10 cellular contexts compared by ENCODE assay signal in genomic region chr20:10551732-10552724, GRCh38.
DNase-seq lines count a peak whose midpoint lies in the region; ATAC-seq and TF ChIP-seq lines count a peak whose summit lies in the region.
"Had no signal": no experiment of that assay in that cellular context is flagged by ENCODE, and none has a peak within 500 bp of the region (broad histone marks: within the 10 kb centered on the region; RNA-seq: fewer than 3 reads in every experiment).

No MANE protein-coding gene starts in this region.

- H3K9me3 ChIP-seq in DND-41 (ENCODE audit: insufficient read depth, low read length, severe bottlenecking) (no peaks in the 10 kb centered on the region), HUES6 (ENCODE audit: control insufficient read depth, insufficient read depth, low read depth, low read length) (no peaks in the 10 kb centered on the region), iPS-20b (ENCODE audit: insufficient read depth, low read depth, low read length) (no peaks in the 10 kb centered on the region)

- no peaks in the 10 kb centered on the region for H3K9me3 Mint-ChIP-seq in endothelial cell (ENCODE audit: unreplicated experiment)

- H2AFZ ChIP-seq in DND-41 (ENCODE audit: low read depth, low read length) = no peak overlapping the region

- peaks cover 4% of the 10 kb centered on the region for H3K27me3 Mint-ChIP-seq in endothelial cell (ENCODE audit: unreplicated experiment)

- DNase-seq in DND-41 (peak; percentile 25), NCI-H510A treated with DMSO at 0.1 percent for 48 hours (lab: John Stamatoyannopoulos, UW) (no peak), endothelial cell (ENCODE audit: low spot score) (no peak), DMS 273 treated with DMSO at 0.1 percent for 48 hours (lab: John Stamatoyannopoulos, UW) (no peak)
- no peak for DNase-seq in effector CD8-positive, alpha-beta T cell (lab: John Stamatoyannopoulos, UW)
- DNase-seq: NCI-H1105 treated with DMSO at 0.1 percent for 48 hours had no signal

- H3K36me3 ChIP-seq in DND-41 (ENCODE audit: insufficient read depth, low read length) = peaks cover 5% of the 10 kb centered on the region; the same call in 1 of the 2 replicates
- H3K36me3 ChIP-seq in HUES6 (ENCODE audit: control insufficient read depth, insufficient read depth, low read length) = no peaks in the 10 kb centered on the region
- H3K36me3 ChIP-seq in iPS-20b (ENCODE audit: insufficient read depth, low read depth, low read length) = no peaks in the 10 kb centered on the region

- H3K9ac ChIP-seq in DND-41 (ENCODE audit: low read depth, low read length) = no peak overlapping the region
- H3K9ac ChIP-seq in HUES6 (ENCODE audit: low read length) = no peak overlapping the region
- H3K9ac ChIP-seq in iPS-20b (ENCODE audit: low read depth, low read length) = no peak overlapping the region; the same call in 1 of the 2 replicates

- no peak overlapping the region for H3K4me2 ChIP-seq in DND-41 (ENCODE audit: insufficient read depth, low read length)

- no peak overlapping the region for H3K4me3 Mint-ChIP-seq in endothelial cell (ENCODE audit: unreplicated experiment)

- peaks cover 40% of the 10 kb centered on the region for H4K20me1 ChIP-seq in DND-41 (ENCODE audit: insufficient read depth, low read length)

- H3K4me1 Mint-ChIP-seq in endothelial cell (ENCODE audit: unreplicated experiment) = peaks cover 13% of the 10 kb centered on the region

- peaks cover 26% of the 10 kb centered on the region for H3K79me2 ChIP-seq in DND-41 (ENCODE audit: insufficient read depth, low read length)

- H3K27ac Mint-ChIP-seq in endothelial cell (ENCODE audit: unreplicated experiment) = no peak overlapping the region

- 0 out of 2 replicates have a peak overlapping the region, but pooled peaks have one; percentile 14 for H3K27ac ChIP-seq in DND-41 (ENCODE audit: low read length)
- 0 out of 2 replicates have a peak overlapping the region, but pooled peaks have one; percentile 22 for H3K27ac ChIP-seq in HUES6 (ENCODE audit: low read depth, low read length)
- H3K27ac ChIP-seq in iPS-20b (ENCODE audit: low read length) = peak overlapping the region; percentile 8

- H3K27me3 ChIP-seq in DND-41 (ENCODE audit: insufficient read depth, low read length, poor library complexity) = no peaks in the 10 kb centered on the region
- no peaks in the 10 kb centered on the region for H3K27me3 ChIP-seq in HUES6 (ENCODE audit: control insufficient read depth, insufficient read depth, low read length)
- no peaks in the 10 kb centered on the region for H3K27me3 ChIP-seq in iPS-20b (ENCODE audit: insufficient read depth, low read length)

- ATAC-seq in DND-41 (ENCODE audit: insufficient read depth, low read depth) (peak; percentile 64; the same call in 2 of the 3 replicates), GM19463 (IDR thresholded peaks at IDR 0.05; ENCODE audit: unreplicated experiment) (peak; percentile 69)
- ATAC-seq: activated CD4-positive, CD25-positive, alpha-beta regulatory T cell treated with anti-CD3 and anti-CD28 coated beads, Interleukin-2, amount 50 U/mL, for 24 hours had no signal

- H3K4me3 ChIP-seq in DND-41 (ENCODE audit: low read depth in 1 of 2, low read length in 2 of 2) = no peak overlapping the region
- H3K4me3 ChIP-seq in HUES6 (ENCODE audit: low read depth, low read length) = no peak overlapping the region
- no peak overlapping the region; the same call in 1 of the 2 replicates for H3K4me3 ChIP-seq in iPS-20b (ENCODE audit: low read length)

- no peaks in the 10 kb centered on the region for H3K36me3 Mint-ChIP-seq in endothelial cell (ENCODE audit: low read depth, unreplicated experiment)

- TF ChIP-seq CTCF in DND-41 (IDR thresholded peaks at IDR 0.05; ENCODE audit: borderline replicate concordance, extremely low read depth, low read length, poor library complexity, severe bottlenecking) (no peak), endothelial cell (IDR thresholded peaks at IDR 0.05; ENCODE audit: unreplicated experiment) (no peak)

- peaks cover 4% of the 10 kb centered on the region; the same call in 1 of the 2 replicates for H3K4me1 ChIP-seq in DND-41 (ENCODE audit: insufficient read depth, low read length)
- H3K4me1 ChIP-seq in HUES6 (ENCODE audit: control insufficient read depth, insufficient read depth, low read length) = peaks cover 44% of the 10 kb centered on the region
- peaks cover 24% of the 10 kb centered on the region for H3K4me1 ChIP-seq in iPS-20b (ENCODE audit: insufficient read depth, low read length)
